11 cellular contexts compared by ENCODE assay signal in genomic region chr7:69651101-69651590, GRCh38. TPM values are rescaled to one million over a fixed set of nuclear protein-coding genes. Genes with fewer than 3 reads are reported as not detected.
DNase-seq lines count a peak whose midpoint lies in the region; ATAC-seq and TF ChIP-seq lines count a peak whose summit lies in the region.
"Had no signal": no experiment of that assay in that cellular context is flagged by ENCODE, and none has a peak within 500 bp of the region (broad histone marks: within the 10 kb centered on the region; RNA-seq: fewer than 3 reads in every experiment).

No MANE protein-coding gene starts in this region.

- peaks cover 91% of the 10 kb centered on the region for H3K27me3 Mint-ChIP-seq in WTC11 (ENCODE audit: low read depth)

- no peak for TF ChIP-seq POLR2A in esophagus squamous epithelium (IDR thresholded peaks at IDR 0.05)

- POLR2A ChIA-PET in WTC11 (lab: Charles Lee): no interaction called here

- H3K36me3 Mint-ChIP-seq in WTC11: no peaks in the 10 kb centered on the region

- peaks cover 62% of the 10 kb centered on the region for H3K4me1 Mint-ChIP-seq in WTC11

- H3K9me3 ChIP-seq in lower lobe of right lung (no peaks in the 10 kb centered on the region), esophagus squamous epithelium (no peaks in the 10 kb centered on the region)

- DNase-seq in lower lobe of right lung (no peak), NOMO-1 treated with dmso at 0.1 percent for 144 hours (lab: John Stamatoyannopoulos, UW; ENCODE audit: unreplicated experiment) (no peak), WTC11 (ENCODE audit: low spot score) (no peak), esophagus squamous epithelium (lab: John Stamatoyannopoulos, UW) (no peak), caudate nucleus (lab: John Stamatoyannopoulos, UW) (no peak)
- DNase-seq: activated effector memory CD4-positive, alpha-beta T cell treated with Interleukin-2 at 50 U/mL for 16 hours; effector memory CD4-positive, alpha-beta T cell; T1000 had no signal

- no peak overlapping the region for H3K27ac ChIP-seq in lower lobe of right lung
- H3K27ac ChIP-seq in esophagus squamous epithelium: no peak overlapping the region
- H3K27ac ChIP-seq in caudate nucleus (ENCODE audit: low read depth, low read length): no peak overlapping the region

- H3K36me3 ChIP-seq in lower lobe of right lung (no peaks in the 10 kb centered on the region), esophagus squamous epithelium (no peaks in the 10 kb centered on the region)

- CTCF ChIA-PET in WTC11 (lab: Charles Lee): no interaction called here

- intact Hi-C loops in lower lobe of right lung (cut with DNase I) (no loop called here), esophagus squamous epithelium (cut with DNase I) (no loop called here)

- no peak overlapping the region for H3K27ac Mint-ChIP-seq in WTC11

- H3K9me3 Mint-ChIP-seq in WTC11: no peaks in the 10 kb centered on the region

- ATAC-seq in GM18873 (IDR thresholded peaks at IDR 0.05; ENCODE audit: low FRiP score, unreplicated experiment) (peak; percentile 92), GM21526 (IDR thresholded peaks at IDR 0.05; ENCODE audit: low FRiP score, unreplicated experiment) (peak; percentile 75), HG03175 (IDR thresholded peaks at IDR 0.05; ENCODE audit: unreplicated experiment) (peak; percentile 82), lower lobe of right lung (peak; percentile 42 to 65), WTC11 (no peak)

- WGBS in esophagus squamous epithelium, 2 donors: 37 to 42% methylated on average over 7 of the region's 7 CpGs

- H3K4me1 ChIP-seq in lower lobe of right lung: peaks cover 29% of the 10 kb centered on the region
- H3K4me1 ChIP-seq in esophagus squamous epithelium: peaks cover 9 to 28% (median 13%) of the 10 kb centered on the region in 3 donors

- H3K27me3 ChIP-seq in lower lobe of right lung (ENCODE audit: low read depth) (no peaks in the 10 kb centered on the region), esophagus squamous epithelium (no peaks in the 10 kb centered on the region)

- H3K4me3 ChIP-seq in lower lobe of right lung: no peak overlapping the region
- H3K4me3 ChIP-seq in esophagus squamous epithelium: no peak overlapping the region

- no peak overlapping the region for H3K4me3 Mint-ChIP-seq in WTC11

- TF ChIP-seq CTCF in lower lobe of right lung (IDR thresholded peaks at IDR 0.05) (no peak), WTC11 (IDR thresholded peaks at IDR 0.05) (no peak), esophagus squamous epithelium (IDR thresholded peaks at IDR 0.05) (no peak)

TF ChIP-seq in WTC11, 78 proteins besides CTCF, POLR2A, EP300 and RAD21:
- no peak for TF ChIP-seq ZNF671 (CRISPR knock-in tag; IDR thresholded peaks at IDR 0.05)
- no peak for TF ChIP-seq ATF1 (CRISPR knock-in tag; IDR thresholded peaks at IDR 0.05)
- no peak for TF ChIP-seq MLX (CRISPR knock-in tag; IDR thresholded peaks at IDR 0.05)
- TF ChIP-seq SMAD4 (CRISPR knock-in tag; IDR thresholded peaks at IDR 0.05): no peak
- TF ChIP-seq ZNF317 (CRISPR knock-in tag; IDR thresholded peaks at IDR 0.05; ENCODE audit: borderline replicate concordance, low read depth): no peak
- no peak for TF ChIP-seq ZBTB21 (CRISPR knock-in tag; IDR thresholded peaks at IDR 0.05; ENCODE audit: borderline replicate concordance)
- TF ChIP-seq ATF6 (CRISPR knock-in tag; IDR thresholded peaks at IDR 0.05): no peak
- no peak for TF ChIP-seq ZNF263 (CRISPR knock-in tag; IDR thresholded peaks at IDR 0.05; ENCODE audit: low read depth)

RNA-seq across cellular contexts. Expression of gene AUTS2, which starts 52.9 kb away (rescaled TPM):
- total RNA-seq in lower lobe of right lung: 45.7 TPM
- total RNA-seq in WTC11 (2021): 49.6 to 50.8 TPM (median 50.0 TPM) in 3 replicates
- 10 to 100 TPM in 3 of 4 donors, 1 to 10 TPM in 1; 9.5 to 36.2 (median 23.0) TPM for total RNA-seq in esophagus squamous epithelium
